ENCODE assay signal across 1 cellular context in the genomic region with DNA sequence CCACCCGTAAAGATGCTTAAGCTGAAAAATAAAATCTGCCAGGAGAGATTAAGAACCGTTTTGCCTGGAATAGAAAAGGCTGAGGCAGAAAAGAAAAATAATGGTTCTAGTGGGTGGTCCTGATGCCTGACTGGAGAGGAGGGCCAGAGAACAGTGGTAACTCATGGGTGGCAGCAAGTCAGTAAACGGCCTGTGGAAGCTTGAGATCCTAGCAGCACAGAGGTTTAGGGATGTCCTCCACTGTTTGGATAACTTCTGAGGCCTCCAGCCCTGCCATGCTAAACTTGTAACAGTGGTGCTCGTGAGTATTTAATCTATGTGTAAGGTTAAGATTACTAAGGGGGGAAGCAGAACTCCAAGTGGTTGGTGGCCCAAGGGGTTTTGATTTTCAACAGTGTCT.
TF ChIP-seq lines count a peak whose summit lies in the region.

No MANE protein-coding gene starts in this region.

TF ChIP-seq in K562, 482 proteins besides CTCF, POLR2A, EP300 and RAD21 (continued from another document):
- no peak for TF ChIP-seq SMARCC2 (IDR thresholded peaks at IDR 0.05; ENCODE audit: low read depth)
- TF ChIP-seq ZNF639 (CRISPR knock-in tag; conservative IDR thresholded peaks at IDR 0.05 in 1 of 2, IDR thresholded peaks at IDR 0.05 in 1 of 2): no peak
- TF ChIP-seq PRDM10 (IDR thresholded peaks at IDR 0.05; ENCODE audit: partially characterized antibody): no peak
- no peak for TF ChIP-seq NR2F6 (CRISPR knock-in tag; IDR thresholded peaks at IDR 0.05)
- TF ChIP-seq POLR3A (IDR thresholded peaks at IDR 0.05; ENCODE audit: borderline replicate concordance, extremely low read depth, insufficient read depth, insufficient read length): no peak
- TF ChIP-seq ZNF239 (CRISPR knock-in tag; IDR thresholded peaks at IDR 0.05): no peak
- no peak for TF ChIP-seq SRSF3 (IDR thresholded peaks at IDR 0.05; ENCODE audit: insufficient read depth, low read length)
